ENCODE assay signal across 7 cellular contexts in the genomic region with DNA sequence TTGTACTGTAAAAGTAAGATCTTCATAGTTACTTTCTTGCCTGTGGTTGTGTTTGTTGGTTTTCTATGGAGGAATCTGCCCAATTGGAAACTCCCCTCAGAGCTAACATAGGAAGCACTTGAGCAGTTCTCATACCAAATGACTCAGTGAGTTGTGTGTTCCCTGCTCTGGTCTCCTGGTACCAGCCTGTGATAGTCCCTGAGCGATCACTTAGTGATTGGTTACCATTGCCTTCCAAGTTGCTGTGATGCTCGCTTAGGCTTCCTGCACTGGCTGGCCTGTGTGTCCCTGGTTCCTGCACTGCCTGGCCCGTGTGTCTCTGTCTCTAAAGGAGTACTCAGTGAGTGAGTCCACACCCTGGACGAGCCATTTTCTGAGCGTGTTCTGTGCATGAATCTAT.
DNase-seq lines count a peak whose midpoint lies in the region; ATAC-seq and TF ChIP-seq lines count a peak whose summit lies in the region.

No MANE protein-coding gene starts in this region.

- ATAC-seq in GM18873 (IDR thresholded peaks at IDR 0.05; ENCODE audit: low FRiP score, unreplicated experiment) (peak; percentile 57), HG03521 (IDR thresholded peaks at IDR 0.05; ENCODE audit: unreplicated experiment) (no peak)

- H3K4me3 Mint-ChIP-seq in IgD-negative memory B cell (no peak overlapping the region), nephron progenitor cell (no peak overlapping the region)

- intact Hi-C loops in dorsolateral prefrontal cortex (cut with DNase I) = loop anchor here (5.0 kb wide), 5 partner anchors 133 to 408 kb away; partner anchors contain the start of gene MAP4K4 (in 1 of the 2)

- TF ChIP-seq CTCF in dorsolateral prefrontal cortex (IDR thresholded peaks at IDR 0.05 in 54 of 56, conservative IDR thresholded peaks at IDR 0.05 in 2 of 56; ENCODE audit: low read depth in 1 of 56, partially characterized antibody in 56 of 56) (no peak), nephron progenitor cell (IDR thresholded peaks at IDR 0.05) (no peak)

- peak overlapping the region in 58 of 59 donors; percentile 31 to 98 (median 90) for H3K27ac ChIP-seq in dorsolateral prefrontal cortex

- H3K36me3 Mint-ChIP-seq in IgD-negative memory B cell (peaks cover 4% of the 10 kb centered on the region), nephron progenitor cell (ENCODE audit: low read depth) (peaks cover 53% of the 10 kb centered on the region)

- H3K4me3 ChIP-seq in dorsolateral prefrontal cortex = no peak overlapping the region

- H3K27ac Mint-ChIP-seq in IgD-negative memory B cell (peak overlapping the region in 2 of 3 donors; percentile 79 to 89), nephron progenitor cell (no peak overlapping the region)

- H3K9me3 Mint-ChIP-seq in IgD-negative memory B cell = no peaks in the 10 kb centered on the region
- no peaks in the 10 kb centered on the region for H3K9me3 Mint-ChIP-seq in nephron progenitor cell

- DNase-seq in dorsolateral prefrontal cortex (no peak), renal cortical epithelial cell (ENCODE audit: low read depth) (peak; percentile 90), nephron progenitor cell (no peak), HuH-7 (ENCODE audit: low spot score) (no peak)

- H3K27me3 ChIP-seq in dorsolateral prefrontal cortex = no peaks in the 10 kb centered on the region

- H3K27me3 Mint-ChIP-seq in IgD-negative memory B cell (no peaks in the 10 kb centered on the region), nephron progenitor cell (ENCODE audit: low read depth, poor library complexity) (no peaks in the 10 kb centered on the region)

- H3K4me1 Mint-ChIP-seq in IgD-negative memory B cell (peaks cover 23 to 50% (median 44%) of the 10 kb centered on the region in 3 donors), nephron progenitor cell (no peaks in the 10 kb centered on the region)
